15 cellular contexts compared by ENCODE assay signal in the genomic region with DNA sequence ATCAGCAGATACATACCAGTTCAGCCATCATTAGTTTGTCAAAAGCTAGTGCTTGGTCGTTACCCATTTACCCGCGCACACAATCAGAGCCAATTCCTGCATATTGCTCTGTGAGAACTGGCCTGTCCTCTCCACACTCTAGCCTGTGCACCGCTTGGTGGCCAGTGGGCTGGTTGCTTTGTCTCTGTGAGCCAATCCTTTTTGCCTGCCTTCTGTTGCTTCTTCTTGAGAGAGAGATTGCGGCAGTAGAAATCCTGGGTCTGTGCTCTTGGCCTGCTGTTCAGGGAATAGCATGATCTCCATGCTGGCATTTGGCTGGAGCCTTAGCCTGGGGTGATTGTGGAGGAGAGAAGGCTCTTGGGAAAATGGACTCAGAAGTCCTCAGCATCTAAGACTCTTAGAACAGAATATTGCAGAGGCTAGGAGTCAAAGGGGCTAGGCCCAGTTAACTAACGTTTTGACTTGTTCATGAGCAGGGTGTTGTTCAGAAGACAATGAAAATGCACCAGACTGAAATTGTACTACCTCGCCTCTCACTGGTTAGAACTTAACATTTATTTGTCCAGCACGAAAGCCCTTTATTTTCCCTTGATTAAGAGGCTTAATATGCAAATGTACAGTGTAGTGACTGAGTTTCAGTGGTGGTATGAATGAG. TPM values are rescaled to one million over a fixed set of nuclear protein-coding genes. Genes with fewer than 3 reads are reported as not detected.
A peak's percentile ranks its signal among the peaks of the same experiment; 100 is the strongest.
DNase-seq lines count a peak whose midpoint lies in the region; ATAC-seq and TF ChIP-seq lines count a peak whose summit lies in the region.
"Had no signal": no experiment of that assay in that cellular context is flagged by ENCODE, and none has a peak within 500 bp of the region (broad histone marks: within the 10 kb centered on the region; RNA-seq: fewer than 3 reads in every experiment).

No MANE protein-coding gene starts in this region.

- H3K36me3 Mint-ChIP-seq in activated B cell treated with CpG ODN at 0.5 μM for 24 hours (ENCODE audit: low read depth) (peaks cover 12% of the 10 kb centered on the region), type B pancreatic cell (peaks cover 4% of the 10 kb centered on the region)

- H3K4ac ChIP-seq in mesenchymal stem cell (ENCODE audit: low read depth in 1 of 2, low read length in 2 of 2): no peak overlapping the region

- H2BK12ac ChIP-seq in mesenchymal stem cell (ENCODE audit: low read length in 2 of 2): no peak overlapping the region

- ATAC-seq in activated B cell treated with CpG ODN at 0.5 μM for 24 hours (ENCODE audit: low read depth): no peak
- ATAC-seq in left ventricle myocardium superior: peak; percentile 3
- ATAC-seq in psoas muscle: no peak
- no peak for ATAC-seq in GM19035 (IDR thresholded peaks at IDR 0.05; ENCODE audit: unreplicated experiment)
- ATAC-seq: activated CD8-positive, alpha-beta T cell treated with anti-CD3 and anti-CD28 coated beads, Interleukin-2, amount 10 ng/mL, durations not matched to agents 7 days and 5 days; mucosa of descending colon; sciatic nerve had no signal

- H2AFZ ChIP-seq in mesenchymal stem cell (ENCODE audit: low read depth, low read length): no peak overlapping the region

- DNase-seq in G401 (ENCODE audit: low spot score) (peak; percentile 93), activated B cell treated with CpG ODN at 0.5 μM for 24 hours (no peak), left ventricle myocardium superior (no peak), psoas muscle (no peak), type B pancreatic cell (ENCODE audit: extremely low spot score, unreplicated experiment) (no peak), mesenchymal stem cell (no peak)
- DNase-seq: activated CD8-positive, alpha-beta T cell treated with anti-CD3 and anti-CD28 coated beads, Interleukin-2, amount 10 ng/mL, durations not matched to agents 7 days and 5 days; activated naive CD4-positive, alpha-beta T cell; colonic mucosa; COR-L47; mucosa of descending colon; NCI-H2227 treated with DMSO at 0.1 percent for 48 hours had no signal

- 80 to 86% (median 81%) methylated on average over 8 of the region's 8 CpGs for WGBS in psoas muscle, 3 donors
- 93% methylated on average over 7 of the region's 8 CpGs for WGBS in mesenchymal stem cell

- POLR2A ChIA-PET in activated B cell treated with CpG ODN at 0.5 μM for 24 hours (lab: Charles Lee): interaction anchor here (0.8 kb wide), 2 partner anchors 10 to 21 kb away, joined by 3 read pairs; no protein-coding TSS in a partner anchor

- peak overlapping the region; percentile 79 for H3K27ac Mint-ChIP-seq in activated B cell treated with CpG ODN at 0.5 μM for 24 hours
- H3K27ac Mint-ChIP-seq in type B pancreatic cell: no peak overlapping the region
- H3K27ac Mint-ChIP-seq: activated CD8-positive, alpha-beta T cell treated with anti-CD3 and anti-CD28 coated beads, Interleukin-2, amount 10 ng/mL, durations not matched to agents 7 days and 5 days had no signal

- no peak overlapping the region for H3K9ac ChIP-seq in mesenchymal stem cell (ENCODE audit: low read length)

- H2AK5ac ChIP-seq in mesenchymal stem cell (ENCODE audit: low read length, severe bottlenecking): no peak overlapping the region

- H2BK120ac ChIP-seq in mesenchymal stem cell (ENCODE audit: low read depth, low read length): no peak overlapping the region

- H3K9me3 ChIP-seq in psoas muscle: no peaks in the 10 kb centered on the region
- H3K9me3 ChIP-seq in mesenchymal stem cell (ENCODE audit: control insufficient read depth, low read length): no peaks in the 10 kb centered on the region
- H3K9me3 ChIP-seq: colonic mucosa, mucosa of descending colon, suprapubic skin had no signal

- H3K18ac ChIP-seq in mesenchymal stem cell (ENCODE audit: low read depth in 1 of 2, low read length in 2 of 2): no peak overlapping the region

- H4K8ac ChIP-seq in mesenchymal stem cell (ENCODE audit: low read length): no peak overlapping the region

- TF ChIP-seq CTCF in activated B cell treated with CpG ODN at 0.5 μM for 24 hours (IDR thresholded peaks at IDR 0.05): no peak
- TF ChIP-seq CTCF in psoas muscle (IDR thresholded peaks at IDR 0.05): no peak
- TF ChIP-seq CTCF in type B pancreatic cell (conservative IDR thresholded peaks at IDR 0.05): no peak

- H3K4me1 Mint-ChIP-seq in activated B cell treated with CpG ODN at 0.5 μM for 24 hours: peaks cover 95% of the 10 kb centered on the region
- peaks cover 62% of the 10 kb centered on the region for H3K4me1 Mint-ChIP-seq in type B pancreatic cell (ENCODE audit: unreplicated experiment)

- H3K4me1 ChIP-seq in psoas muscle (peaks cover 84% of the 10 kb centered on the region), mesenchymal stem cell (ENCODE audit: control insufficient read depth, insufficient read depth, low read depth, low read length) (peaks cover 16% of the 10 kb centered on the region)

- H3K27me3 Mint-ChIP-seq in activated B cell treated with CpG ODN at 0.5 μM for 24 hours (no peaks in the 10 kb centered on the region), type B pancreatic cell (no peaks in the 10 kb centered on the region)

- no peak overlapping the region for H3K4me2 ChIP-seq in mesenchymal stem cell (ENCODE audit: low read length, poor library complexity, severe bottlenecking)

- intact Hi-C loops in activated B cell treated with CpG ODN at 0.5 μM for 24 hours (cut with micrococcal nuclease) (no loop called here), left ventricle myocardium superior (cut with micrococcal nuclease) (no loop called here), psoas muscle (cut with DNase I) (loop anchor here in 1 of 2 donors (5.0 kb wide), 1 partner anchor 37 kb away; a partner anchor contains a TSS)

- in situ Hi-C loops in G401 (cut with HindIII; ENCODE audit: low sequenced_read_pairs): no loop called here

- H3K36me3 ChIP-seq in psoas muscle (ENCODE audit: insufficient read depth in 1 of 2, low read depth in 1 of 2): no peaks in the 10 kb centered on the region
- peaks cover 0 to 41% of the 10 kb centered on the region in 2 experiments for H3K36me3 ChIP-seq in mesenchymal stem cell (ENCODE audit: control insufficient read depth in 1 of 2, insufficient read depth in 2 of 2, low read depth in 1 of 2, low read length in 2 of 2)
- H3K36me3 ChIP-seq: colonic mucosa, suprapubic skin had no signal

- H2BK15ac ChIP-seq in mesenchymal stem cell (ENCODE audit: low read depth, poor library complexity, severe bottlenecking): no peak overlapping the region

- H3K27me3 ChIP-seq in psoas muscle (ENCODE audit: insufficient read depth in 3 of 3, low read length in 2 of 3) (no peaks in the 10 kb centered on the region), mesenchymal stem cell (ENCODE audit: control insufficient read depth in 1 of 2, insufficient read depth in 1 of 2, low read length in 2 of 2) (no peaks in the 10 kb centered on the region)
- H3K27me3 ChIP-seq: colonic mucosa, suprapubic skin had no signal

- H3K9me3 Mint-ChIP-seq in activated B cell treated with CpG ODN at 0.5 μM for 24 hours (no peaks in the 10 kb centered on the region), type B pancreatic cell (peaks cover 3% of the 10 kb centered on the region)

- no peaks in the 10 kb centered on the region for H3K79me1 ChIP-seq in mesenchymal stem cell (replicated peaks; ENCODE audit: low read length, poor library complexity, severe bottlenecking)

- no peak overlapping the region for H2BK5ac ChIP-seq in mesenchymal stem cell (ENCODE audit: low read depth, low read length, poor library complexity, severe bottlenecking)

- H3K14ac ChIP-seq in mesenchymal stem cell (ENCODE audit: low read length in 2 of 2): no peak overlapping the region

- H3K4me3 Mint-ChIP-seq in activated B cell treated with CpG ODN at 0.5 μM for 24 hours: peak overlapping the region; percentile 24
- no peak overlapping the region for H3K4me3 Mint-ChIP-seq in type B pancreatic cell
- H3K4me3 Mint-ChIP-seq: activated CD8-positive, alpha-beta T cell treated with anti-CD3 and anti-CD28 coated beads, Interleukin-2, amount 10 ng/mL, durations not matched to agents 7 days and 5 days had no signal

- CTCF ChIA-PET in activated B cell treated with CpG ODN at 0.5 μM for 24 hours (lab: Charles Lee): no interaction called here

- H3K4me3 ChIP-seq in psoas muscle (no peak overlapping the region), mesenchymal stem cell (ENCODE audit: insufficient read depth in 1 of 2, low read depth in 1 of 2, low read length in 2 of 2) (no peak overlapping the region)
- H3K4me3 ChIP-seq: colonic mucosa, mucosa of descending colon, suprapubic skin had no signal

- no peak overlapping the region for H3K23ac ChIP-seq in mesenchymal stem cell (ENCODE audit: low read length in 2 of 2)

- H3K27ac ChIP-seq in psoas muscle (peak overlapping the region; percentile 85), mesenchymal stem cell (ENCODE audit: low read length, poor library complexity, severe bottlenecking) (no peak overlapping the region)
- H3K27ac ChIP-seq: colonic mucosa, suprapubic skin had no signal

- H4K91ac ChIP-seq in mesenchymal stem cell (ENCODE audit: low read length): no peak overlapping the region

RNA-seq across cellular contexts. Expression of a gene that starts 37.1 kb away (rescaled TPM):
- 47.3 and 70.8 TPM in 2 replicates for total RNA-seq in G401 (2014; rRNA removed; shearing (Covaris generic))
- total RNA-seq in activated B cell treated with CpG ODN at 0.5 μM for 24 hours: 211 and 232 TPM in 2 replicates
- total RNA-seq in left ventricle myocardium superior: 99.5 TPM
- 10 to 100 TPM; 45.5 to 89.5 (median 80.7) TPM for total RNA-seq in psoas muscle
- 10 to 100 TPM; 20.1 to 99.9 (median 54.0) TPM for polyA plus RNA-seq in psoas muscle
- total RNA-seq in type B pancreatic cell (ENCODE audit: low replicate concordance): 82.0 and 166 TPM in 2 replicates
- polyA plus RNA-seq in mesenchymal stem cell (2013, experiment 1 of 2): 135 TPM
- 130 TPM for polyA plus RNA-seq in mesenchymal stem cell (2013, experiment 2 of 2)
